ENCODE assay signal across 11 cellular contexts in genomic region chr17:82754297-82755208, GRCh38. TPM values are rescaled to one million over a fixed set of nuclear protein-coding genes. Genes with fewer than 3 reads are reported as not detected.
A peak's percentile ranks its signal among the peaks of the same experiment; 100 is the strongest.
DNase-seq lines count a peak whose midpoint lies in the region; ATAC-seq and TF ChIP-seq lines count a peak whose summit lies in the region.
"Had no signal": no experiment of that assay in that cellular context is flagged by ENCODE, and none has a peak within 500 bp of the region (broad histone marks: within the 10 kb centered on the region; RNA-seq: fewer than 3 reads in every experiment).

No MANE protein-coding gene starts in this region.

- H3K27ac Mint-ChIP-seq in CD8-positive, alpha-beta memory T cell, result peak overlapping the region in 4 of 8 donors; percentile 2 to 94 (median 44)
- H3K27ac Mint-ChIP-seq in brain, result peak overlapping the region; percentile 57 to 94 (median 74)

- no peak overlapping the region for H2BK15ac ChIP-seq in mesendoderm (replicated peaks; ENCODE audit: low read depth)

- H3K36me3 Mint-ChIP-seq in CD8-positive, alpha-beta memory T cell, result peaks cover 0 to 18% (median 6%) of the 10 kb centered on the region in 3 donors
- peaks cover 32% of the 10 kb centered on the region for H3K36me3 Mint-ChIP-seq in brain

- peak overlapping the region; percentile 37 to 82 (median 52) for H3K4me3 Mint-ChIP-seq in CD8-positive, alpha-beta memory T cell
- H3K4me3 Mint-ChIP-seq in brain, result peak overlapping the region; percentile 70 to 98 (median 96)

- H3K4ac ChIP-seq in mesendoderm (ENCODE audit: low read depth, low read length), result peak overlapping the region; percentile 9

- H3K4me1 Mint-ChIP-seq in CD8-positive, alpha-beta memory T cell, result peaks cover 22 to 39% (median 28%) of the 10 kb centered on the region in 3 donors
- H3K4me1 Mint-ChIP-seq in brain, result peaks cover 39% of the 10 kb centered on the region

- no peaks in the 10 kb centered on the region for H3K9me3 ChIP-seq in CD8-positive, alpha-beta memory T cell (ENCODE audit: low read length)
- no peaks in the 10 kb centered on the region for H3K9me3 ChIP-seq in heart right ventricle
- H3K9me3 ChIP-seq: pancreas had no signal

- ATAC-seq in heart right ventricle (no peak), GM18867 (IDR thresholded peaks at IDR 0.05; ENCODE audit: unreplicated experiment) (no peak)
- ATAC-seq: pancreas had no signal

- H3K4me1 ChIP-seq in CD8-positive, alpha-beta memory T cell (ENCODE audit: insufficient read depth, low read length), result peaks cover 13% of the 10 kb centered on the region
- H3K4me1 ChIP-seq in mesendoderm (ENCODE audit: control insufficient read depth, low read depth, low read length) (peaks cover 10% of the 10 kb centered on the region), heart right ventricle (peaks cover 3 to 25% (median 13%) of the 10 kb centered on the region in 9 donors)

- intact Hi-C loops in heart right ventricle (cut with DNase I), result loop anchor here in 2 of 10 donors (10.0 kb wide), 2 partner anchors 90 to 100 kb away; no protein-coding TSS in a partner anchor

- POLR2A ChIA-PET in CD8-positive, alpha-beta memory T cell (lab: Charles Lee), result interaction anchor here (0.7 kb wide), 1 partner anchor 9 kb away, joined by 3 read pairs; no protein-coding TSS in a partner anchor

- peak overlapping the region; percentile 74 for H3K9ac ChIP-seq in mesendoderm (ENCODE audit: low read length)

- DNase-seq in CD8-positive, alpha-beta memory T cell, result no peak
- DNase-seq in Jurkat, Clone E6-1 (ENCODE audit: low read depth, low spot score), result peak; percentile 47
- DNase-seq in mesendoderm, result peak; percentile 83
- DNase-seq in NCI-H187 treated with DMSO at 0.1 percent for 48 hours (lab: John Stamatoyannopoulos, UW), result no peak
- DNase-seq in heart right ventricle, result no peak
- no peak for DNase-seq in activated gamma-delta T cell (lab: John Stamatoyannopoulos, UW)
- DNase-seq: NCI-H1105, pancreas had no signal

- peak overlapping the region; percentile 86 for H3K56ac ChIP-seq in mesendoderm (ENCODE audit: low read length)

- no peaks in the 10 kb centered on the region for H3K36me3 ChIP-seq in CD8-positive, alpha-beta memory T cell (ENCODE audit: insufficient read depth, low read length)
- H3K36me3 ChIP-seq in mesendoderm (ENCODE audit: control insufficient read depth, insufficient read depth, low read length), result peaks cover 3% of the 10 kb centered on the region
- peaks cover 0 to 18% (median 0%) of the 10 kb centered on the region in 9 donors for H3K36me3 ChIP-seq in heart right ventricle
- H3K36me3 ChIP-seq: pancreas had no signal

- TF ChIP-seq CTCF in brain (conservative IDR thresholded peaks at IDR 0.05), result no peak
- TF ChIP-seq CTCF in heart right ventricle (IDR thresholded peaks at IDR 0.05), result no peak

- H4K5ac ChIP-seq in mesendoderm (ENCODE audit: low read length), result peak overlapping the region; percentile 50

- no peak overlapping the region for H3K4me3 ChIP-seq in CD8-positive, alpha-beta memory T cell (ENCODE audit: low read length)
- no peak overlapping the region for H3K4me3 ChIP-seq in Jurkat, Clone E6-1 (ENCODE audit: low read length)
- H3K4me3 ChIP-seq in mesendoderm (ENCODE audit: low read length) (no peak overlapping the region), heart right ventricle (no peak overlapping the region)
- H3K4me3 ChIP-seq: pancreas had no signal

- CTCF ChIA-PET in CD8-positive, alpha-beta memory T cell (lab: Charles Lee), result interaction anchor here (1.3 to 1.5 kb wide), 2 partner anchors 21 to 25 kb away, joined by 3 to 5 read pairs; no protein-coding TSS in a partner anchor

- H3K27me3 ChIP-seq in CD8-positive, alpha-beta memory T cell (ENCODE audit: insufficient read depth, low read length, poor library complexity, severe bottlenecking), result no peaks in the 10 kb centered on the region
- H3K27me3 ChIP-seq in mesendoderm (ENCODE audit: insufficient read depth, low read length, poor library complexity) (no peaks in the 10 kb centered on the region), heart right ventricle (no peaks in the 10 kb centered on the region)
- H3K27me3 ChIP-seq: dorsolateral prefrontal cortex, pancreas had no signal

- no peaks in the 10 kb centered on the region for H3K9me3 Mint-ChIP-seq in CD8-positive, alpha-beta memory T cell
- no peaks in the 10 kb centered on the region for H3K9me3 Mint-ChIP-seq in brain

- H3K18ac ChIP-seq in mesendoderm (ENCODE audit: low read length), result no peak overlapping the region

- peak overlapping the region; percentile 90 for H2AK5ac ChIP-seq in mesendoderm (ENCODE audit: low read length)

- H3K4me2 ChIP-seq in mesendoderm (ENCODE audit: low read length), result peak overlapping the region; percentile 54

- no CpG with 5 or more reads among the region's 19 CpGs for WGBS in mesendoderm (ENCODE audit: extremely low coverage, insufficient coverage, low lambda C conversion rate)
- 90 to 92% methylated on average over 19 of the region's 19 CpGs for WGBS in heart right ventricle, 2 donors

- H3K23ac ChIP-seq in mesendoderm (ENCODE audit: low read length), result no peak overlapping the region

- H3K27ac ChIP-seq in CD8-positive, alpha-beta memory T cell (ENCODE audit: low read depth, low read length), result no peak overlapping the region
- H3K27ac ChIP-seq in mesendoderm (ENCODE audit: low read depth, low read length) (peak overlapping the region; percentile 67), heart right ventricle (no peak overlapping the region)
- H3K27ac ChIP-seq: pancreas had no signal

- peaks cover 11% of the 10 kb centered on the region for H3K79me1 ChIP-seq in mesendoderm (ENCODE audit: low read length)

- H2BK120ac ChIP-seq in mesendoderm (ENCODE audit: low read depth, low read length), result no peak overlapping the region

- H2BK5ac ChIP-seq in mesendoderm (ENCODE audit: low read length), result peak overlapping the region; percentile 76

- peaks cover 0 to 3% of the 10 kb centered on the region in 2 donors for H3K27me3 Mint-ChIP-seq in CD8-positive, alpha-beta memory T cell
- H3K27me3 Mint-ChIP-seq in brain, result peaks cover 13% of the 10 kb centered on the region

- peak overlapping the region; percentile 6 for H4K8ac ChIP-seq in mesendoderm (ENCODE audit: low read depth, low read length)

- peaks cover 19% of the 10 kb centered on the region for H3K79me2 ChIP-seq in mesendoderm (ENCODE audit: control insufficient read depth, insufficient read depth, low read length)

RNA-seq across cellular contexts. Expression of gene TBCD, which starts 2.7 kb away (rescaled TPM):
- total RNA-seq in CD8-positive, alpha-beta memory T cell, result 10 to 100 TPM; 79.1 to 83.7 TPM
- 130 TPM for polyA plus RNA-seq in CD8-positive, alpha-beta memory T cell
- 162 TPM for polyA plus RNA-seq in Jurkat, Clone E6-1 (2012; ENCODE audit: insufficient read depth, insufficient read length)
- polyA plus RNA-seq in brain (ENCODE audit: insufficient read depth, low read depth, low replicate concordance) (96.8 TPM), heart right ventricle (100 to 1,000 TPM in 1 of 2 donors, 10 to 100 TPM in 1; 89.8 to 107 TPM)
- 43.3 TPM for polyA plus RNA-seq in mesendoderm (2013, experiment 1 of 2)
- 41.0 TPM for polyA plus RNA-seq in mesendoderm (2013, experiment 2 of 2)
- 10 to 100 TPM; 41.3 to 79.0 (median 49.6) TPM for total RNA-seq in heart right ventricle

RNA-seq across cellular contexts. Expression of gene FN3K, which starts 19.1 kb away (rescaled TPM):
- 1 to 10 TPM; 1.3 to 2.3 TPM for total RNA-seq in CD8-positive, alpha-beta memory T cell
- 0.79 TPM for polyA plus RNA-seq in CD8-positive, alpha-beta memory T cell
- 1.3 TPM for polyA plus RNA-seq in Jurkat, Clone E6-1 (2012; ENCODE audit: insufficient read depth, insufficient read length)
- polyA plus RNA-seq in brain (ENCODE audit: insufficient read depth, low read depth, low replicate concordance), result 99.9 TPM
- polyA plus RNA-seq in mesendoderm (2013, experiment 1 of 2), result 2.5 TPM
- polyA plus RNA-seq in mesendoderm (2013, experiment 2 of 2), result 2.0 TPM
- total RNA-seq in heart right ventricle, result 100 to 1,000 TPM in 3 of 10 donors, 10 to 100 TPM in 7; 72.4 to 115 (median 92.4) TPM
- 10 to 100 TPM; 48.4 to 93.1 TPM for polyA plus RNA-seq in heart right ventricle

RNA-seq across cellular contexts. Expression of gene FN3KRP, which starts 38.0 kb away (rescaled TPM):
- total RNA-seq in CD8-positive, alpha-beta memory T cell, result 10 to 100 TPM; 39.0 to 39.9 TPM
- 20.7 TPM for polyA plus RNA-seq in CD8-positive, alpha-beta memory T cell
- 49.5 TPM for polyA plus RNA-seq in Jurkat, Clone E6-1 (2012; ENCODE audit: insufficient read depth, insufficient read length)
- 74.0 TPM for polyA plus RNA-seq in brain (ENCODE audit: insufficient read depth, low read depth, low replicate concordance)
- 15.6 TPM for polyA plus RNA-seq in mesendoderm (2013, experiment 1 of 2)
- polyA plus RNA-seq in mesendoderm (2013, experiment 2 of 2), result 15.8 TPM
- total RNA-seq in heart right ventricle, result 10 to 100 TPM; 10.3 to 18.7 (median 14.7) TPM
- polyA plus RNA-seq in heart right ventricle, result 10 to 100 TPM; 15.4 to 21.5 TPM

RNA-seq across cellular contexts. Expression of gene RAB40B, which starts 56.1 kb away (rescaled TPM):
- 1 to 10 TPM; 3.2 to 4.0 TPM for total RNA-seq in CD8-positive, alpha-beta memory T cell
- 4.3 TPM for polyA plus RNA-seq in CD8-positive, alpha-beta memory T cell
- polyA plus RNA-seq in Jurkat, Clone E6-1 (2012; ENCODE audit: insufficient read depth, insufficient read length), result 8.8 TPM
- 31.1 TPM for polyA plus RNA-seq in brain (ENCODE audit: insufficient read depth, low read depth, low replicate concordance)
- polyA plus RNA-seq in mesendoderm (2013, experiment 1 of 2), result 1.3 TPM
- polyA plus RNA-seq in mesendoderm (2013, experiment 2 of 2), result 1.4 TPM
- 10 to 100 TPM; 16.9 to 42.4 (median 21.7) TPM for total RNA-seq in heart right ventricle
- polyA plus RNA-seq in heart right ventricle, result 10 to 100 TPM in 1 of 2 donors, 1 to 10 TPM in 1; 8.0 to 16.5 TPM

Comparison
In these comparisons a context has a peak if more than half of its experiments do, and no peak if none do; other contexts are left out.
1. DNase-seq: peak in Jurkat, Clone E6-1 (single experiment) and mesendoderm (single experiment); none in CD8-positive, alpha-beta memory T cell (0 of 5), NCI-H187 treated with DMSO at 0.1 percent for 48 hours (single experiment), heart right ventricle (0 of 2) and activated gamma-delta T cell (single experiment).
2. RNA of gene FN3K, which starts 19.1 kb away (polyA plus RNA-seq): 99.9 TPM in brain (single experiment) and 48.4 to 93.1 TPM in heart right ventricle; 0.79 TPM in CD8-positive, alpha-beta memory T cell (single experiment); every median in the first group is over 10 times any median in the second.